In the genomic region with DNA sequence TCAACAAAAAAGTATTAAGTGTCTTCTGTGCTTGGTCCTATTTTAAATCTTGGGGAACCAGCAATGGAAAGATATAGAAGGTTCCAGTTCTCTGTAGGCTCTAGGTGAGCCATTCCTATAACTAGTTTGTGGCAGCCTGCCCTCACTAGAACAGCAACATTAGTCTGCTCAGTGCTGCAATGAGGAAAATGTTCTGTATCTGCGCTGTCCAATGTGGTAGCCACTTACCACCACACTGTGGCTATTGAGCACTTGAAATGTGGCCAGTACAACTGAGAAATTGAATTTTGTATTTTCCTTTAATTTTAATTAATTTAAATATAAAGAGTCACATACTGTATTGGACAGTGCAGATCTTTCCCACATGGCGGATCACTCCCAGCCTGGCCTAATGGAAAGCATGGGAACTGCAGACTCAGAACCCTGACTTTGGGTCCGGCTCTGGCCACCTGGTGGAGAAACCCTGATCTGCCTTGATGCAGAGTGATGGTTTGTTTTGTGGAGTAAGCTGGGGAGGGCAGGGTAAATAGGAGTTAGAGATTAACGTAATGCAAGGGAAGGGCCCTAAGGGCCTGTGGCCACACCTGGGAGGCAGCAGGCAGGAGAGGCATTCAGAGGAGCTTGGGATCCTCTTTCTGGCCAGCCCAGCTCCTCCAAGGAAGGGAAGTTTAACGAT, we compare ENCODE assay signal across 11 cellular contexts.
DNase-seq lines count a peak whose midpoint lies in the region; ATAC-seq, FAIRE-seq and TF ChIP-seq lines count a peak whose summit lies in the region.
"Had no signal": no experiment of that assay in that cellular context is flagged by ENCODE, and none has a peak within 500 bp of the region (broad histone marks: within the 10 kb centered on the region; RNA-seq: fewer than 3 reads in every experiment).

No MANE protein-coding gene starts in this region.

- DNase-seq in MG63 (peak; percentile 36), chondrocyte (ENCODE audit: low spot score) (no peak), neural progenitor cell (ENCODE audit: low spot score) (peak; percentile 70), GM19239 (ENCODE audit: insufficient read length, low spot score) (no peak), T-cell (no peak), dorsolateral prefrontal cortex (no peak)
- no peak for DNase-seq in effector CD4-positive, alpha-beta T cell
- DNase-seq: activated naive CD4-positive, alpha-beta T cell; NCI-H2171 had no signal

- no peak for FAIRE-seq in GM19239 (lab: Jason Lieb, UNC)
- FAIRE-seq: islet of Langerhans had no signal

- POLR2A ChIA-PET in T-cell (lab: Charles Lee): no interaction called here

- no peaks in the 10 kb centered on the region for H3K79me2 ChIP-seq in neural progenitor cell (ENCODE audit: low read depth)

- H3K27ac ChIP-seq in neural progenitor cell (no peak overlapping the region), dorsolateral prefrontal cortex (no peak overlapping the region)

- no peak overlapping the region for H3K4me2 ChIP-seq in neural progenitor cell

- ATAC-seq in T-cell (replicated peaks in 1 of 4): no peak

- TF ChIP-seq CTCF in GM12872 (IDR thresholded peaks at IDR 0.05; ENCODE audit: insufficient read depth, low read depth, low read length) (peak; percentile 47), chondrocyte (IDR thresholded peaks at IDR 0.05) (peak; percentile 63), neural progenitor cell (IDR thresholded peaks at IDR 0.05) (peak; percentile 76), dorsolateral prefrontal cortex (IDR thresholded peaks at IDR 0.05 in 54 of 56, conservative IDR thresholded peaks at IDR 0.05 in 2 of 56; ENCODE audit: low read depth in 1 of 56, partially characterized antibody in 56 of 56) (peak in 13 of 56 donors; percentile 5 to 35 (median 15))

- CTCF ChIA-PET in T-cell (lab: Charles Lee): no interaction called here

- H3K4me3 Mint-ChIP-seq in chondrocyte (ENCODE audit: unreplicated experiment) (no peak overlapping the region), neural progenitor cell (no peak overlapping the region), T-cell (no peak overlapping the region)

- H3K4me1 Mint-ChIP-seq in chondrocyte (ENCODE audit: low read depth) (peaks cover 38% of the 10 kb centered on the region), neural progenitor cell (peaks cover 14% of the 10 kb centered on the region), T-cell (no peaks in the 10 kb centered on the region)

- no peaks in the 10 kb centered on the region for H3K27me3 Mint-ChIP-seq in chondrocyte (ENCODE audit: low read depth)
- no peaks in the 10 kb centered on the region for H3K27me3 Mint-ChIP-seq in neural progenitor cell (ENCODE audit: insufficient read depth, low read depth)
- H3K27me3 Mint-ChIP-seq in T-cell: no peaks in the 10 kb centered on the region

- no peak overlapping the region for H3K9ac ChIP-seq in neural progenitor cell

- peaks cover 12% of the 10 kb centered on the region for H3F3A ChIP-seq in neural progenitor cell (ENCODE audit: low read depth)

- H2AFZ ChIP-seq in neural progenitor cell (replicated peaks): peak overlapping the region; percentile 44

- H3K27ac Mint-ChIP-seq in chondrocyte (ENCODE audit: unreplicated experiment) (no peak overlapping the region), neural progenitor cell (peak overlapping the region; percentile 0), T-cell (no peak overlapping the region)

- H3K36me3 Mint-ChIP-seq in chondrocyte (ENCODE audit: low read depth) (no peaks in the 10 kb centered on the region), neural progenitor cell (no peaks in the 10 kb centered on the region), T-cell (no peaks in the 10 kb centered on the region)

- H3K4me1 ChIP-seq in neural progenitor cell: peaks cover 15% of the 10 kb centered on the region

- no peaks in the 10 kb centered on the region for H4K20me1 ChIP-seq in neural progenitor cell (ENCODE audit: low read depth)

- H3K9me3 Mint-ChIP-seq in chondrocyte (ENCODE audit: low read depth) (no peaks in the 10 kb centered on the region), neural progenitor cell (peaks cover 2% of the 10 kb centered on the region), T-cell (no peaks in the 10 kb centered on the region)

- intact Hi-C loops in dorsolateral prefrontal cortex (cut with DNase I): no loop called here

- H3K27me3 ChIP-seq in MG63: no peaks in the 10 kb centered on the region
- H3K27me3 ChIP-seq in neural progenitor cell: no peaks in the 10 kb centered on the region
- no peaks in the 10 kb centered on the region for H3K27me3 ChIP-seq in dorsolateral prefrontal cortex

- H3K9me3 ChIP-seq in MG63 (no peaks in the 10 kb centered on the region), neural progenitor cell (ENCODE audit: low read depth) (no peaks in the 10 kb centered on the region)

- H3K4me3 ChIP-seq in MG63: no peak overlapping the region
- H3K4me3 ChIP-seq in neural progenitor cell: no peak overlapping the region
- H3K4me3 ChIP-seq in dorsolateral prefrontal cortex: no peak overlapping the region

- H3K36me3 ChIP-seq in MG63: no peaks in the 10 kb centered on the region
- H3K36me3 ChIP-seq in neural progenitor cell: no peaks in the 10 kb centered on the region

Comparison
In these comparisons a context has a peak if more than half of its experiments do, and no peak if none do; other contexts are left out.
1. DNase-seq: peak in MG63 (single experiment) and neural progenitor cell (single experiment); none in chondrocyte (single experiment), effector CD4-positive, alpha-beta T cell (single experiment), GM19239 (single experiment), T-cell (0 of 34) and dorsolateral prefrontal cortex (0 of 10).